In genomic region chr9:38489057-38489456, GRCh38 we compare ENCODE assay signal across 1 cellular context.
TF ChIP-seq lines count a peak whose summit lies in the region.

No MANE protein-coding gene starts in this region.

TF ChIP-seq in K562, 482 proteins besides CTCF, POLR2A, EP300 and RAD21 (continued from another document):
- TF ChIP-seq, protein P1, sequence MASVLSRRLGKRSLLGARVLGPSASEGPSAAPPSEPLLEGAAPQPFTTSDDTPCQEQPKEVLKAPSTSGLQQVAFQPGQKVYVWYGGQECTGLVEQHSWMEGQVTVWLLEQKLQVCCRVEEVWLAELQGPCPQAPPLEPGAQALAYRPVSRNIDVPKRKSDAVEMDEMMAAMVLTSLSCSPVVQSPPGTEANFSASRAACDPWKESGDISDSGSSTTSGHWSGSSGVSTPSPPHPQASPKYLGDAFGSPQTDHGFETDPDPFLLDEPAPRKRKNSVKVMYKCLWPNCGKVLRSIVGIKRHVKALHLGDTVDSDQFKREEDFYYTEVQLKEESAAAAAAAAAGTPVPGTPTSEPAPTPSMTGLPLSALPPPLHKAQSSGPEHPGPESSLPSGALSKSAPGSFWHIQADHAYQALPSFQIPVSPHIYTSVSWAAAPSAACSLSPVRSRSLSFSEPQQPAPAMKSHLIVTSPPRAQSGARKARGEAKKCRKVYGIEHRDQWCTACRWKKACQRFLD (CRISPR knock-in tag; IDR thresholded peaks at IDR 0.05): no peak
- TF ChIP-seq ZNF436 (CRISPR knock-in tag; IDR thresholded peaks at IDR 0.05): no peak
- no peak for TF ChIP-seq TCF3 (CRISPR knock-in tag; IDR thresholded peaks at IDR 0.05)
- TF ChIP-seq BDP1 (IDR thresholded peaks at IDR 0.05; ENCODE audit: insufficient read depth, insufficient read length): no peak
- TF ChIP-seq BCL6 (CRISPR knock-in tag; IDR thresholded peaks at IDR 0.05): no peak
- TF ChIP-seq HDAC1 (IDR thresholded peaks at IDR 0.05): no peak
- TF ChIP-seq, protein P2, sequence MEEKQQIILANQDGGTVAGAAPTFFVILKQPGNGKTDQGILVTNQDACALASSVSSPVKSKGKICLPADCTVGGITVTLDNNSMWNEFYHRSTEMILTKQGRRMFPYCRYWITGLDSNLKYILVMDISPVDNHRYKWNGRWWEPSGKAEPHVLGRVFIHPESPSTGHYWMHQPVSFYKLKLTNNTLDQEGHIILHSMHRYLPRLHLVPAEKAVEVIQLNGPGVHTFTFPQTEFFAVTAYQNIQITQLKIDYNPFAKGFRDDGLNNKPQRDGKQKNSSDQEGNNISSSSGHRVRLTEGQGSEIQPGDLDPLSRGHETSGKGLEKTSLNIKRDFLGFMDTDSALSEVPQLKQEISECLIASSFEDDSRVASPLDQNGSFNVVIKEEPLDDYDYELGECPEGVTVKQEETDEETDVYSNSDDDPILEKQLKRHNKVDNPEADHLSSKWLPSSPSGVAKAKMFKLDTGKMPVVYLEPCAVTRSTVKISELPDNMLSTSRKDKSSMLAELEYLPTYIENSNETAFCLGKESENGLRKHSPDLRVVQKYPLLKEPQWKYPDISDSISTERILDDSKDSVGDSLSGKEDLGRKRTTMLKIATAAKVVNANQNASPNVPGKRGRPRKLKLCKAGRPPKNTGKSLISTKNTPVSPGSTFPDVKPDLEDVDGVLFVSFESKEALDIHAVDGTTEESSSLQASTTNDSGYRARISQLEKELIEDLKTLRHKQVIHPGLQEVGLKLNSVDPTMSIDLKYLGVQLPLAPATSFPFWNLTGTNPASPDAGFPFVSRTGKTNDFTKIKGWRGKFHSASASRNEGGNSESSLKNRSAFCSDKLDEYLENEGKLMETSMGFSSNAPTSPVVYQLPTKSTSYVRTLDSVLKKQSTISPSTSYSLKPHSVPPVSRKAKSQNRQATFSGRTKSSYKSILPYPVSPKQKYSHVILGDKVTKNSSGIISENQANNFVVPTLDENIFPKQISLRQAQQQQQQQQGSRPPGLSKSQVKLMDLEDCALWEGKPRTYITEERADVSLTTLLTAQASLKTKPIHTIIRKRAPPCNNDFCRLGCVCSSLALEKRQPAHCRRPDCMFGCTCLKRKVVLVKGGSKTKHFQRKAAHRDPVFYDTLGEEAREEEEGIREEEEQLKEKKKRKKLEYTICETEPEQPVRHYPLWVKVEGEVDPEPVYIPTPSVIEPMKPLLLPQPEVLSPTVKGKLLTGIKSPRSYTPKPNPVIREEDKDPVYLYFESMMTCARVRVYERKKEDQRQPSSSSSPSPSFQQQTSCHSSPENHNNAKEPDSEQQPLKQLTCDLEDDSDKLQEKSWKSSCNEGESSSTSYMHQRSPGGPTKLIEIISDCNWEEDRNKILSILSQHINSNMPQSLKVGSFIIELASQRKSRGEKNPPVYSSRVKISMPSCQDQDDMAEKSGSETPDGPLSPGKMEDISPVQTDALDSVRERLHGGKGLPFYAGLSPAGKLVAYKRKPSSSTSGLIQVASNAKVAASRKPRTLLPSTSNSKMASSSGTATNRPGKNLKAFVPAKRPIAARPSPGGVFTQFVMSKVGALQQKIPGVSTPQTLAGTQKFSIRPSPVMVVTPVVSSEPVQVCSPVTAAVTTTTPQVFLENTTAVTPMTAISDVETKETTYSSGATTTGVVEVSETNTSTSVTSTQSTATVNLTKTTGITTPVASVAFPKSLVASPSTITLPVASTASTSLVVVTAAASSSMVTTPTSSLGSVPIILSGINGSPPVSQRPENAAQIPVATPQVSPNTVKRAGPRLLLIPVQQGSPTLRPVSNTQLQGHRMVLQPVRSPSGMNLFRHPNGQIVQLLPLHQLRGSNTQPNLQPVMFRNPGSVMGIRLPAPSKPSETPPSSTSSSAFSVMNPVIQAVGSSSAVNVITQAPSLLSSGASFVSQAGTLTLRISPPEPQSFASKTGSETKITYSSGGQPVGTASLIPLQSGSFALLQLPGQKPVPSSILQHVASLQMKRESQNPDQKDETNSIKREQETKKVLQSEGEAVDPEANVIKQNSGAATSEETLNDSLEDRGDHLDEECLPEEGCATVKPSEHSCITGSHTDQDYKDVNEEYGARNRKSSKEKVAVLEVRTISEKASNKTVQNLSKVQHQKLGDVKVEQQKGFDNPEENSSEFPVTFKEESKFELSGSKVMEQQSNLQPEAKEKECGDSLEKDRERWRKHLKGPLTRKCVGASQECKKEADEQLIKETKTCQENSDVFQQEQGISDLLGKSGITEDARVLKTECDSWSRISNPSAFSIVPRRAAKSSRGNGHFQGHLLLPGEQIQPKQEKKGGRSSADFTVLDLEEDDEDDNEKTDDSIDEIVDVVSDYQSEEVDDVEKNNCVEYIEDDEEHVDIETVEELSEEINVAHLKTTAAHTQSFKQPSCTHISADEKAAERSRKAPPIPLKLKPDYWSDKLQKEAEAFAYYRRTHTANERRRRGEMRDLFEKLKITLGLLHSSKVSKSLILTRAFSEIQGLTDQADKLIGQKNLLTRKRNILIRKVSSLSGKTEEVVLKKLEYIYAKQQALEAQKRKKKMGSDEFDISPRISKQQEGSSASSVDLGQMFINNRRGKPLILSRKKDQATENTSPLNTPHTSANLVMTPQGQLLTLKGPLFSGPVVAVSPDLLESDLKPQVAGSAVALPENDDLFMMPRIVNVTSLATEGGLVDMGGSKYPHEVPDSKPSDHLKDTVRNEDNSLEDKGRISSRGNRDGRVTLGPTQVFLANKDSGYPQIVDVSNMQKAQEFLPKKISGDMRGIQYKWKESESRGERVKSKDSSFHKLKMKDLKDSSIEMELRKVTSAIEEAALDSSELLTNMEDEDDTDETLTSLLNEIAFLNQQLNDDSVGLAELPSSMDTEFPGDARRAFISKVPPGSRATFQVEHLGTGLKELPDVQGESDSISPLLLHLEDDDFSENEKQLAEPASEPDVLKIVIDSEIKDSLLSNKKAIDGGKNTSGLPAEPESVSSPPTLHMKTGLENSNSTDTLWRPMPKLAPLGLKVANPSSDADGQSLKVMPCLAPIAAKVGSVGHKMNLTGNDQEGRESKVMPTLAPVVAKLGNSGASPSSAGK (IDR thresholded peaks at IDR 0.05): no peak
- no peak for TF ChIP-seq ELK1 (CRISPR knock-in tag; IDR thresholded peaks at IDR 0.05)
- TF ChIP-seq SRSF3 (IDR thresholded peaks at IDR 0.05; ENCODE audit: insufficient read depth, low read length): no peak
- TF ChIP-seq, protein P3, sequence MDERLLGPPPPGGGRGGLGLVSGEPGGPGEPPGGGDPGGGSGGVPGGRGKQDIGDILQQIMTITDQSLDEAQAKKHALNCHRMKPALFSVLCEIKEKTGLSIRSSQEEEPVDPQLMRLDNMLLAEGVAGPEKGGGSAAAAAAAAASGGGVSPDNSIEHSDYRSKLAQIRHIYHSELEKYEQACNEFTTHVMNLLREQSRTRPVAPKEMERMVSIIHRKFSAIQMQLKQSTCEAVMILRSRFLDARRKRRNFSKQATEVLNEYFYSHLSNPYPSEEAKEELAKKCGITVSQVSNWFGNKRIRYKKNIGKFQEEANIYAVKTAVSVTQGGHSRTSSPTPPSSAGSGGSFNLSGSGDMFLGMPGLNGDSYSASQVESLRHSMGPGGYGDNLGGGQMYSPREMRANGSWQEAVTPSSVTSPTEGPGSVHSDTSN (CRISPR knock-in tag; IDR thresholded peaks at IDR 0.05; ENCODE audit: low read depth): no peak
- TF ChIP-seq, protein P3 (tag; conservative IDR thresholded peaks at IDR 0.05; ENCODE audit: low read depth): no peak
- TF ChIP-seq ZNF407 (IDR thresholded peaks at IDR 0.05; ENCODE audit: low read depth): no peak
